In the genomic region with DNA sequence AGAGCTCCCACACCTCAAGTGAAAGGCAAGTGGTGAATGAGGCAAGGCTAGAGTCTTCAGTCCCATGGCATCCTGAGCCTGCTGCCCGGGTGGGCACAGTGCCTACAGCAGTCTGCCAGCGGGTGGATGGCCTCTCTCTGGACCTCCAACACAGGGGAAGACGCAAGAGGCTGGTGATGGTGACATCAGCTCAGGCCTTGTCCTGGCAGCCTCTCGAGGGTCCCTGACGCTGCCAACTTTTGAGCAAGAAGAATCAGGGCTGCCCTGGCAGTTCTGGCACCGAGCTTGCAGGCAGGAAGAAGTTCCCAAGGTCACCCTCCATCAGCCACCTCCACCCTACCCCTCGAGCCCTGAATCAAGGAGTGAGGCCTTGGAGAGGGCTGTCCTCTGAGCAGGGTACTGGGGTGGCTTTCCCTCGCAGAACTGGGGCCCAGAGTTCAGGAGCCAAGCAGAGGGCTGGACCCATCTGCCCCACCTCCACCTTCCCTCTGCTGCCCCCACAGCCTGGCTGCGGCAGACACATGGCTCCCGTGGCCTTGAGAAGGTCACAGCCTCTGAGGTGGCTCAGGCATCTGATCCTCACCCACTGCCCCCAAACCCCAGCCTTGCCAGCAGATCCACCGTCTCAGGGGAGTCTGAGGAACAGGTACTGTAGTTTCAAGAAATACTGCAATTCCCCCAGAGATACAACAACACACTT, we compare ENCODE assay signal across 21 cellular contexts. TPM values are rescaled to one million over a fixed set of nuclear protein-coding genes. Genes with fewer than 3 reads are reported as not detected.
DNase-seq lines count a peak whose midpoint lies in the region; ATAC-seq and TF ChIP-seq lines count a peak whose summit lies in the region.
"Had no signal": no experiment of that assay in that cellular context is flagged by ENCODE, and none has a peak within 500 bp of the region (broad histone marks: within the 10 kb centered on the region; RNA-seq: fewer than 3 reads in every experiment).

No MANE protein-coding gene starts in this region.

- H3K36me3 Mint-ChIP-seq in brain: no peaks in the 10 kb centered on the region
- H3K36me3 Mint-ChIP-seq: activated naive CD8-positive, alpha-beta T cell treated with anti-CD3 and anti-CD28 coated beads for 36 hours; CD8-positive, alpha-beta T cell; memory B cell; natural killer cell; stimulated activated naive B cell treated with anti-CD40 and anti-IgM and Interleukin-4, amounts not matched to agents 10 μg/mL and 1 μg/mL and 100 μg/mL, for 72 hours had no signal

- no peaks in the 10 kb centered on the region for H3K27me3 ChIP-seq in thyroid gland
- peaks cover 2 to 92% (median 5%) of the 10 kb centered on the region in 4 donors for H3K27me3 ChIP-seq in esophagus squamous epithelium

- H3K9me3 ChIP-seq in thyroid gland: no peaks in the 10 kb centered on the region
- H3K9me3 ChIP-seq in esophagus squamous epithelium: no peaks in the 10 kb centered on the region
- H3K9me3 ChIP-seq: A549, psoas muscle had no signal

- H3K4me3 Mint-ChIP-seq in brain: no peak overlapping the region
- H3K4me3 Mint-ChIP-seq: activated CD4-positive, alpha-beta T cell treated with anti-CD3 and anti-CD28 coated beads for 36 hours; activated naive CD8-positive, alpha-beta T cell treated with anti-CD3 and anti-CD28 coated beads for 36 hours; CD8-positive, alpha-beta T cell; natural killer cell had no signal

- TF ChIP-seq CTCF in brain (conservative IDR thresholded peaks at IDR 0.05) (no peak), thyroid gland (IDR thresholded peaks at IDR 0.05) (no peak), esophagus squamous epithelium (IDR thresholded peaks at IDR 0.05) (no peak)

- intact Hi-C loops in thyroid gland (cut with DNase I) (loop anchor here (10.0 kb wide), 3 partner anchors 121 to 409 kb away; a partner anchor contains a TSS), esophagus squamous epithelium (cut with DNase I) (no loop called here)

- H3K27me3 Mint-ChIP-seq in brain: peaks cover 31% of the 10 kb centered on the region

- peak overlapping the region in 3 of 5 experiments; percentile 51 to 75 (median 65) for H3K27ac Mint-ChIP-seq in brain
- H3K27ac Mint-ChIP-seq: activated CD4-positive, alpha-beta T cell treated with anti-CD3 and anti-CD28 coated beads for 36 hours; activated naive CD8-positive, alpha-beta T cell treated with anti-CD3 and anti-CD28 coated beads for 36 hours; CD8-positive, alpha-beta T cell; memory B cell; natural killer cell; stimulated activated naive B cell treated with anti-CD40 and anti-IgM and Interleukin-4, amounts not matched to agents 10 μg/mL and 1 μg/mL and 100 μg/mL, for 72 hours had no signal

- peak overlapping the region in 1 of 3 donors; percentile 56 for H3K27ac ChIP-seq in thyroid gland
- H3K27ac ChIP-seq in esophagus squamous epithelium: no peak overlapping the region
- H3K27ac ChIP-seq: A549, psoas muscle had no signal

- H3K4me3 ChIP-seq in thyroid gland (replicated peaks in 1 of 3) (no peak overlapping the region), esophagus squamous epithelium (no peak overlapping the region)
- H3K4me3 ChIP-seq: A549, psoas muscle had no signal

- WGBS in thyroid gland, 2 donors: 70 to 87% methylated on average over 3 to 7 of the region's 11 CpGs
- 33% methylated on average over 1 of the region's 11 CpGs; no CpG with 5 or more reads in 1 of the 2 donors for WGBS in esophagus squamous epithelium, 2 donors

- peaks cover 83% of the 10 kb centered on the region for H3K4me1 Mint-ChIP-seq in brain

- peaks cover 0 to 9% (median 0%) of the 10 kb centered on the region in 5 experiments for H3K9me3 Mint-ChIP-seq in brain
- H3K9me3 Mint-ChIP-seq: activated naive CD8-positive, alpha-beta T cell treated with anti-CD3 and anti-CD28 coated beads for 36 hours; CD8-positive, alpha-beta T cell; memory B cell; natural killer cell; stimulated activated naive B cell treated with anti-CD40 and anti-IgM and Interleukin-4, amounts not matched to agents 10 μg/mL and 1 μg/mL and 100 μg/mL, for 72 hours had no signal

- peak; percentile 50 for DNase-seq in activated effector memory CD4-positive, alpha-beta T cell treated with anti-CD3 and anti-CD28 coated beads, Interleukin-2, amount 50 U/mL, for 16 hours
- DNase-seq in activated effector memory CD4-positive, alpha-beta T cell treated with Interleukin-2 at 50 U/mL for 16 hours: no peak
- DNase-seq in hypothalamus (lab: John Stamatoyannopoulos, UW) (peak in 30 of 51 donors; percentile 25 to 89 (median 69)), thyroid gland (peak; percentile 44 to 53), esophagus squamous epithelium (lab: John Stamatoyannopoulos, UW) (no peak)
- no peak for DNase-seq in activated CD4-positive, alpha-beta T cell treated with anti-CD3 and anti-CD28 coated beads, Interleukin-2, amount 50 U/mL, for 4 hours
- DNase-seq: activated CD4-positive, alpha-beta T cell treated with anti-CD3 and anti-CD28 coated beads for 36 hours; activated naive CD8-positive, alpha-beta T cell treated with anti-CD3 and anti-CD28 coated beads for 36 hours; CD8-positive, alpha-beta T cell; DMS79; effector CD8-positive, alpha-beta T cell; IMR-90; natural killer cell; NCI-H1694 treated with DMSO at 0.1 percent for 48 hours; psoas muscle; stimulated activated naive B cell treated with anti-CD40 and anti-IgM and Interleukin-4, amounts not matched to agents 10 μg/mL and 1 μg/mL and 100 μg/mL, for 72 hours; T-helper 9 cell had no signal

- ATAC-seq in GM18498 (IDR thresholded peaks at IDR 0.05; ENCODE audit: unreplicated experiment): no peak
- ATAC-seq: A549; activated CD4-positive, alpha-beta T cell treated with anti-CD3 and anti-CD28 coated beads for 36 hours; CD8-positive, alpha-beta T cell; natural killer cell; psoas muscle had no signal

- TF ChIP-seq POLR2A in thyroid gland (IDR thresholded peaks at IDR 0.05): no peak
- no peak for TF ChIP-seq POLR2A in esophagus squamous epithelium (IDR thresholded peaks at IDR 0.05)

- peaks cover 43 to 54% of the 10 kb centered on the region in 2 donors for H3K4me1 ChIP-seq in thyroid gland
- H3K4me1 ChIP-seq in esophagus squamous epithelium: peaks cover 5 to 25% (median 8%) of the 10 kb centered on the region in 3 donors
- H3K4me1 ChIP-seq: psoas muscle had no signal

- H3K36me3 ChIP-seq in thyroid gland (peaks cover 4 to 11% of the 10 kb centered on the region in 2 donors), esophagus squamous epithelium (no peaks in the 10 kb centered on the region)

RNA-seq across cellular contexts. Expression of a gene that starts 5.8 kb away (rescaled TPM):
- polyA plus RNA-seq in brain (ENCODE audit: insufficient read depth, low read depth, low replicate concordance): 60.7 TPM
- 100 to 1,000 TPM; 256 to 588 (median 506) TPM for total RNA-seq in thyroid gland
- 1 to 10 TPM; 1.9 to 6.8 (median 5.0) TPM for total RNA-seq in esophagus squamous epithelium

Comparison
In these comparisons a context has a peak if more than half of its experiments do, and no peak if none do; other contexts are left out.
1. DNase-seq: peak in activated effector memory CD4-positive, alpha-beta T cell treated with anti-CD3 and anti-CD28 coated beads, Interleukin-2, amount 50 U/mL, for 16 hours (single experiment), hypothalamus (30 of 51) and thyroid gland (2 of 2); none in activated effector memory CD4-positive, alpha-beta T cell treated with Interleukin-2 at 50 U/mL for 16 hours (single experiment), esophagus squamous epithelium (single experiment) and activated CD4-positive, alpha-beta T cell treated with anti-CD3 and anti-CD28 coated beads, Interleukin-2, amount 50 U/mL, for 4 hours (0 of 2).
2. RNA of a gene that starts 5.8 kb away (total RNA-seq): 256 to 588 TPM in thyroid gland; 1.9 to 6.8 TPM in esophagus squamous epithelium; every median in the first group is over 10 times any median in the second.